Comparison of ENCODE assay signal across 8 cellular contexts in genomic region chr14:51239813-51240803, GRCh38. TPM values are rescaled to one million over a fixed set of nuclear protein-coding genes. Genes with fewer than 3 reads are reported as not detected.
DNase-seq lines count a peak whose midpoint lies in the region; ATAC-seq and TF ChIP-seq lines count a peak whose summit lies in the region.

TSS of gene TMX1 (plus strand) at chr14:51240247. CDS start at chr14:51240293, 46 bp downstream.

- no peaks in the 10 kb centered on the region for H4K20me1 ChIP-seq in MM.1S (ENCODE audit: insufficient read depth, low read length)
- H4K20me1 ChIP-seq in neural cell (ENCODE audit: insufficient read depth): no peaks in the 10 kb centered on the region

- H3K9ac ChIP-seq in MM.1S (ENCODE audit: low read length) (peak within 1 kb of the TSS; percentile 72), neural cell (ENCODE audit: low read length) (peak within 1 kb of the TSS; percentile 69)

- H3K79me2 ChIP-seq in MM.1S (ENCODE audit: low read length): peaks cover 51% of the 10 kb centered on the region
- peaks cover 42% of the 10 kb centered on the region for H3K79me2 ChIP-seq in neural cell (replicated peaks; ENCODE audit: insufficient read depth, low read length)

- H3K4me1 ChIP-seq in MM.1S (ENCODE audit: low read length): no peaks in the 10 kb centered on the region

- peak within 1 kb of the TSS; percentile 70 for H3K4me2 ChIP-seq in MM.1S (ENCODE audit: low read depth, low read length)
- peak within 1 kb of the TSS; percentile 68 for H3K4me2 ChIP-seq in neural cell (ENCODE audit: low read length)

- no peaks in the 10 kb centered on the region for H3K27me3 ChIP-seq in MM.1S (replicated peaks; ENCODE audit: insufficient read depth, low read length)
- H3K27me3 ChIP-seq in neural cell (ENCODE audit: insufficient read depth, low read depth, low read length): no peaks in the 10 kb centered on the region

- peak; percentile 99 for DNase-seq in GDM1 (lab: John Stamatoyannopoulos, UW)
- peak; percentile 99 for DNase-seq in HCEC 1CT
- peak; percentile 94 for DNase-seq in MM.1S
- DNase-seq in SHP77 treated with DMSO at 0.1 percent for 48 hours (lab: John Stamatoyannopoulos, UW): peak; percentile 97
- peak; percentile 95 for DNase-seq in activated effector memory CD4-positive, alpha-beta T cell treated with anti-CD3 and anti-CD28 coated beads, Interleukin-2, amount 50 U/mL, for 16 hours
- DNase-seq in fibroblast of villous mesenchyme (ENCODE audit: low read depth): peak; percentile 98
- DNase-seq in stimulated activated naive CD8-positive, alpha-beta T cell treated with anti-CD3 and anti-CD28 coated beads, Interleukin-15, amount 100 ng/mL, for 72 hours: peak; percentile 87 to 91

- H3K4me1 Mint-ChIP-seq in stimulated activated naive CD8-positive, alpha-beta T cell treated with anti-CD3 and anti-CD28 coated beads, Interleukin-15, amount 100 ng/mL, for 72 hours: peaks cover 29% of the 10 kb centered on the region

- peak; percentile 93 for ATAC-seq in stimulated activated naive CD8-positive, alpha-beta T cell treated with anti-CD3 and anti-CD28 coated beads, Interleukin-15, amount 100 ng/mL, for 72 hours

- peak; percentile 27 for TF ChIP-seq EP300 in neural cell (conservative IDR thresholded peaks at IDR 0.05; ENCODE audit: poor library complexity, severe bottlenecking)

- no peaks in the 10 kb centered on the region for H3K27me3 Mint-ChIP-seq in stimulated activated naive CD8-positive, alpha-beta T cell treated with anti-CD3 and anti-CD28 coated beads, Interleukin-15, amount 100 ng/mL, for 72 hours

- TF ChIP-seq RAD21 in neural cell (conservative IDR thresholded peaks at IDR 0.05): peak; percentile 47

- peak within 1 kb of the TSS; percentile 47; the same call in 1 of the 2 replicates for H3K27ac ChIP-seq in MM.1S (ENCODE audit: low read length)
- H3K27ac ChIP-seq in neural cell (ENCODE audit: low read length): peak within 1 kb of the TSS; percentile 54

- TF ChIP-seq CTCF in MM.1S (IDR thresholded peaks at IDR 0.05; ENCODE audit: low read length) (no peak), fibroblast of villous mesenchyme (IDR thresholded peaks at IDR 0.05; ENCODE audit: insufficient read depth, low read depth, low read length) (no peak), neural cell (IDR thresholded peaks at IDR 0.05; ENCODE audit: poor library complexity, severe bottlenecking) (peak; percentile 59)

- H2AFZ ChIP-seq in MM.1S (ENCODE audit: low read length) (peak within 1 kb of the TSS; percentile 91), neural cell (ENCODE audit: low read depth, low read length) (peak within 1 kb of the TSS; percentile 57)

- H3K4me3 ChIP-seq in MM.1S (ENCODE audit: low read length) (peak within 1 kb of the TSS; percentile 91), fibroblast of villous mesenchyme (ENCODE audit: low read depth, low read length) (peak within 1 kb of the TSS; percentile 74), neural cell (ENCODE audit: low read length) (peak within 1 kb of the TSS; percentile 83)

- no peak within 1 kb of the TSS for H3K27ac Mint-ChIP-seq in stimulated activated naive CD8-positive, alpha-beta T cell treated with anti-CD3 and anti-CD28 coated beads, Interleukin-15, amount 100 ng/mL, for 72 hours

- H3K4me3 Mint-ChIP-seq in stimulated activated naive CD8-positive, alpha-beta T cell treated with anti-CD3 and anti-CD28 coated beads, Interleukin-15, amount 100 ng/mL, for 72 hours: no peak within 1 kb of the TSS

- H3K9me3 Mint-ChIP-seq in stimulated activated naive CD8-positive, alpha-beta T cell treated with anti-CD3 and anti-CD28 coated beads, Interleukin-15, amount 100 ng/mL, for 72 hours: no peaks in the 10 kb centered on the region

- H3K9me3 ChIP-seq in MM.1S (replicated peaks; ENCODE audit: insufficient read depth, low read length) (no peaks in the 10 kb centered on the region), neural cell (ENCODE audit: low read length) (no peaks in the 10 kb centered on the region)

- H3K9me2 ChIP-seq in MM.1S (replicated peaks; ENCODE audit: insufficient read depth, low read length) (no peaks in the 10 kb centered on the region), neural cell (ENCODE audit: insufficient read depth, low read length) (no peaks in the 10 kb centered on the region)

- no peaks in the 10 kb centered on the region for H3K36me3 ChIP-seq in MM.1S (replicated peaks; ENCODE audit: insufficient read depth, low read length)
- no peaks in the 10 kb centered on the region for H3K36me3 ChIP-seq in neural cell (ENCODE audit: insufficient read depth, low read length)

- H3F3A ChIP-seq in MM.1S (ENCODE audit: insufficient read depth, low read length) (no peaks in the 10 kb centered on the region), neural cell (ENCODE audit: insufficient read depth, low read length, poor library complexity, severe bottlenecking) (no peaks in the 10 kb centered on the region)

TF ChIP-seq in neural cell, 6 proteins besides CTCF, POLR2A, EP300 and RAD21:
- TF ChIP-seq TAF1 (IDR thresholded peaks at IDR 0.05; ENCODE audit: low read depth) (peak; percentile 53), POLR2AphosphoS5 (IDR thresholded peaks at IDR 0.05) (peak; percentile 77), SMC3 (conservative IDR thresholded peaks at IDR 0.05; ENCODE audit: poor library complexity) (peak; percentile 58), MXI1 (conservative IDR thresholded peaks at IDR 0.05; ENCODE audit: poor library complexity, severe bottlenecking) (peak; percentile 91), EZH2 (IDR thresholded peaks at IDR 0.05; ENCODE audit: borderline replicate concordance, insufficient read depth, low read length, poor library complexity, severe bottlenecking) (no peak), REST (IDR thresholded peaks at IDR 0.05; ENCODE audit: borderline replicate concordance) (peak; percentile 39)

RNA-seq across cellular contexts. Expression of gene TMX1, which starts in this region (rescaled TPM):
- total RNA-seq in fibroblast of villous mesenchyme: 40.6 and 85.1 TPM in 2 replicates
- polyA plus RNA-seq in neural cell: 17.7 and 25.3 TPM in 2 replicates
- polyA minus RNA-seq in neural cell: 21.2 and 24.0 TPM in 2 replicates

Comparison
In these comparisons a context has a peak if more than half of its experiments do, and no peak if none do; other contexts are left out.
1. Peak in every context shown above with its lines: DNase-seq, ATAC-seq, H3K4me3 ChIP-seq and H3K27ac ChIP-seq.